In the genomic region with DNA sequence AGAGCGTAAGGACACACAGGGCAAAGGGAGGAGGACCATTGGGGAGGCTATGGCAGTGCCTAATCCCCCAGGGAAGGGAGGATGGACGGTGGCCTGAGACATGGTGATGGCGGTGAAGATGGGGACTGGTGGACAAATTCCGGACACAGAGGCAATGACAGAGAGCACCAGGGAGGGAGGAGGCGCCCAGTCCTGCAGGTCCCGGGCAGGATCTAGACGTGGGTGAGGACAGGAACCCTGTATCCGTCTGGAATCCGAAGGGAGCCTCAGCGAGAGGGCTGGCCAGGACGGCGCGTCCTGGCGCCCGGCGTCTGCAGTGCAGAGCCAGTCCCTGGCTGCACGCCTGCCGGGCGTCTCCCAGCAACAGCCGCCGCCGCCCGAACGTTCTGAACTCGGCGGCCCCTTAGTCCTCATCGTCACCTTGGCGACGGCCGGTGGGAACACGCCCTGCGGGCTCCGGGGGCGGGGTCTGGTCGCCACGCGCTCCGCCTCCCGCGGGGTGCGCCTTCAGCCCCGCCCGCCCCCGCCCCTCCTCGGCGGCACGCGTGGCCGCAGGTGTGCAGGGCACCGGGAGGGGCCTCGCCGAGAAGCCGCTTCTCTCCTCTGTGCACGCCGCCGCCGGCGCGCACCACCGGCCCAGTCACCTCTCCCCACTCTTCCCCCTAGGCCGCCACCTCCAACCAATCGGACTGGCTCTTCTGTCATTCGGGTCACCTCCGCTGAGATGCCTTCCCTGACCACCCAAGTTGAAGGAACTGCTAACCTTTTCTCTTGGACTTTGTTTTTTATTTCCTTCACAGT, we compare ENCODE assay signal across 8 cellular contexts.
DNase-seq lines count a peak whose midpoint lies in the region; ATAC-seq lines count a peak whose summit lies in the region.

No MANE protein-coding gene starts in this region.

- H3K27me3 ChIP-seq in BLaER1, result no peaks in the 10 kb centered on the region

- peak overlapping the region; percentile 63 for H3K4me3 ChIP-seq in BLaER1

- H3K36me3 Mint-ChIP-seq in memory B cell, result no peaks in the 10 kb centered on the region

- H3K9me3 Mint-ChIP-seq in memory B cell, result no peaks in the 10 kb centered on the region

- no peaks in the 10 kb centered on the region for H4K20me1 ChIP-seq in BLaER1

- peak overlapping the region; percentile 98 for H3K4me2 ChIP-seq in BLaER1

- ATAC-seq in GM19397 (IDR thresholded peaks at IDR 0.05; ENCODE audit: unreplicated experiment), result peak; percentile 90
- peak; percentile 96 for ATAC-seq in HG03520 (IDR thresholded peaks at IDR 0.05; ENCODE audit: unreplicated experiment)
- ATAC-seq in memory B cell (ENCODE audit: low read depth), result peak; percentile 90

- no peaks in the 10 kb centered on the region for H3K27me3 Mint-ChIP-seq in memory B cell

- no peaks in the 10 kb centered on the region for H3K36me3 ChIP-seq in BLaER1

- no peak overlapping the region for H3K27ac ChIP-seq in BLaER1

- H3K4me1 Mint-ChIP-seq in memory B cell, result peaks cover 28% of the 10 kb centered on the region

- peak; percentile 79 for DNase-seq in NCI-H774 (lab: John Stamatoyannopoulos, UW)
- DNase-seq in activated CD8-positive, alpha-beta memory T cell treated with anti-CD3 and anti-CD28 coated beads for 1 hour (ENCODE audit: extremely low read depth in 1 of 2, low read depth in 1 of 2), result peak; percentile 77 to 84
- peak; percentile 86 for DNase-seq in effector CD8-positive, alpha-beta T cell (lab: John Stamatoyannopoulos, UW)
- peak; percentile 90 to 91 for DNase-seq in memory B cell (ENCODE audit: low spot score in 2 of 2)
- peak; percentile 69 to 81 (median 79) for DNase-seq in stimulated activated CD4-positive, alpha-beta T cell treated with anti-CD3 and anti-CD28 coated beads, TNF-alpha, amount 100 ng/mL, for 48 hours (ENCODE audit: low read depth in 3 of 3)

- H3K9me3 ChIP-seq in BLaER1, result no peaks in the 10 kb centered on the region

- peak overlapping the region; percentile 58 for H3K9ac ChIP-seq in BLaER1

- H3K4me1 ChIP-seq in BLaER1, result peaks cover 67% of the 10 kb centered on the region

- peak overlapping the region; percentile 80 for H3K4me3 Mint-ChIP-seq in memory B cell

- H3K27ac Mint-ChIP-seq in memory B cell, result peak overlapping the region; percentile 88
